2 cellular contexts compared by ENCODE assay signal in the genomic region with DNA sequence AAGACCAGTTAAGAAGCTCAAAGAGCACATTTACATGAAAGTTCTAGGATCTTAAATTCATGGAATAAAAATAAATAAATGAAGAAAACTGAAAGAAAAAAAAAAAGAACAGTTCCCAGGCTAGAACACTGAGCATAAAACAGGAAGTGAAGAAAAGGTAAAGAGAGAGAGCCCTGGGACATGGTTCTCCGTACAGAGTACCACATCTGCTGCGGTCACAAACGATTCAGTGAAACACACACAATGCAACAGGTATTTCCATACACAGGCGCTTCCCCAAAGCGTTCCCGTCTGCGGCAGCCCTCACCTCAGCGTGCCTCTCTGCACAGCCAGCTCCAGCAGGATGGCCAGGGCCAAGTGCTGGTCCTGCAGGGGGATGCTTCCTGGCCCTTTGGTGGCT.
TF ChIP-seq lines count a peak whose summit lies in the region.

No MANE protein-coding gene starts in this region.

TF ChIP-seq in GM23338, 12 proteins besides CTCF, POLR2A, EP300 and RAD21:
- TF ChIP-seq EZH2 (IDR thresholded peaks at IDR 0.05; ENCODE audit: low read depth, unreplicated experiment) (no peak), NANOG (IDR thresholded peaks at IDR 0.05; ENCODE audit: borderline replicate concordance) (no peak), ZNF331 (CRISPR knock-in tag; IDR thresholded peaks at IDR 0.05; ENCODE audit: low read depth) (no peak), EZH2phosphoT487 (IDR thresholded peaks at IDR 0.05; ENCODE audit: unreplicated experiment) (peak; percentile 23)

TF ChIP-seq in GM12878, 131 proteins besides CTCF, POLR2A, EP300 and RAD21:
- no peak for TF ChIP-seq ZBED1 (IDR thresholded peaks at IDR 0.05; ENCODE audit: borderline replicate concordance)
- TF ChIP-seq SPI1 (IDR thresholded peaks at IDR 0.05; ENCODE audit: borderline replicate concordance, insufficient read depth, low read depth, low read length), result peak; percentile 73; the same call in 1 of the 2 replicates
